ENCODE assay signal across 1 cellular context in genomic region chr5:72283358-72283757, GRCh38.
TF ChIP-seq lines count a peak whose summit lies in the region.

No MANE protein-coding gene starts in this region.

TF ChIP-seq in K562, 482 proteins besides CTCF, POLR2A, EP300 and RAD21 (continued from another document and continues in another):
- TF ChIP-seq NKRF (IDR thresholded peaks at IDR 0.05; ENCODE audit: borderline replicate concordance) (no peak), NBN (IDR thresholded peaks at IDR 0.05; ENCODE audit: low read depth) (no peak), PCBP1 (IDR thresholded peaks at IDR 0.05; ENCODE audit: low read depth, low read length, poor library complexity, severe bottlenecking) (no peak), HBP1 (CRISPR knock-in tag; IDR thresholded peaks at IDR 0.05) (no peak), NFRKB (IDR thresholded peaks at IDR 0.05; ENCODE audit: low read depth) (no peak), GTF2A2 (tag; IDR thresholded peaks at IDR 0.05) (no peak), TAF7 (tag; IDR thresholded peaks at IDR 0.05) (no peak), PYGO2 (tag; IDR thresholded peaks at IDR 0.05) (peak; percentile 20; the same call in 1 of the 2 replicates), RBFOX2 (IDR thresholded peaks at IDR 0.05; ENCODE audit: low read depth, low read length) (no peak), GTF2F1 (IDR thresholded peaks at IDR 0.05; ENCODE audit: low read depth, low read length) (no peak), TBP (optimal IDR thresholded peaks at IDR 0.05; ENCODE audit: low read depth, low read length) (no peak), MIER1 (IDR thresholded peaks at IDR 0.05; ENCODE audit: low read depth) (no peak), ZNF165 (CRISPR knock-in tag; IDR thresholded peaks at IDR 0.05; ENCODE audit: borderline replicate concordance) (0 out of 2 replicates have a peak, but pooled peaks have one; percentile 77), COPS2 (conservative IDR thresholded peaks at IDR 0.05) (no peak), PTRF (tag; IDR thresholded peaks at IDR 0.05) (no peak), SMARCA4 (IDR thresholded peaks at IDR 0.05) (no peak), ZBTB9 (CRISPR knock-in tag; IDR thresholded peaks at IDR 0.05) (no peak), NEUROD1 (IDR thresholded peaks at IDR 0.05; ENCODE audit: borderline replicate concordance, low read depth, low read length, partially characterized antibody) (no peak), TEAD1 (CRISPR knock-in tag; IDR thresholded peaks at IDR 0.05) (peak in 1 of 2 experiments; percentile 33; a peak in 1 of 4 replicates), IRF2 (CRISPR knock-in tag; IDR thresholded peaks at IDR 0.05) (no peak), DACH1 (IDR thresholded peaks at IDR 0.05; ENCODE audit: partially characterized antibody) (no peak), ZBTB12 (CRISPR knock-in tag; IDR thresholded peaks at IDR 0.05) (no peak), ZNF639 (CRISPR knock-in tag; conservative IDR thresholded peaks at IDR 0.05 in 1 of 2, IDR thresholded peaks at IDR 0.05 in 1 of 2) (0 out of 4 replicates have a peak, but pooled peaks of 1 of the 2 experiments have one; percentile 20), HNRNPUL1 (IDR thresholded peaks at IDR 0.05; ENCODE audit: low read length) (no peak), NCOR1 (IDR thresholded peaks at IDR 0.05) (no peak), MAFK (IDR thresholded peaks at IDR 0.05; ENCODE audit: low read length) (no peak), LCOR (CRISPR knock-in tag; IDR thresholded peaks at IDR 0.05) (no peak), ZNF79 (CRISPR knock-in tag; IDR thresholded peaks at IDR 0.05; ENCODE audit: low read depth) (no peak), U2AF1 (optimal IDR thresholded peaks at IDR 0.05; ENCODE audit: low read depth, low read length) (no peak), ZNF695 (CRISPR knock-in tag; IDR thresholded peaks at IDR 0.05) (no peak), BCL6 (CRISPR knock-in tag; IDR thresholded peaks at IDR 0.05) (no peak), KHSRP (IDR thresholded peaks at IDR 0.05) (no peak), ZNF766 (CRISPR knock-in tag; conservative IDR thresholded peaks at IDR 0.05) (0 out of 2 replicates have a peak, but pooled peaks have one; percentile 65), GTF2E2 (tag; IDR thresholded peaks at IDR 0.05) (no peak), TCF7L2 (IDR thresholded peaks at IDR 0.05; ENCODE audit: low read depth, low read length) (no peak), ZNF76 (CRISPR knock-in tag; IDR thresholded peaks at IDR 0.05; ENCODE audit: borderline replicate concordance) (peak; percentile 82; the same call in 1 of the 2 replicates), ZNF584 (CRISPR knock-in tag; IDR thresholded peaks at IDR 0.05; ENCODE audit: low read depth) (0 out of 2 replicates have a peak, but pooled peaks have one; percentile 33), ZNF3 (CRISPR knock-in tag; IDR thresholded peaks at IDR 0.05) (no peak), MLLT1 (IDR thresholded peaks at IDR 0.05) (no peak), BHLHE40 (IDR thresholded peaks at IDR 0.05; ENCODE audit: low read length) (no peak), ZNF217 (CRISPR knock-in tag; IDR thresholded peaks at IDR 0.05) (no peak)
- TF ChIP-seq, protein P1, sequence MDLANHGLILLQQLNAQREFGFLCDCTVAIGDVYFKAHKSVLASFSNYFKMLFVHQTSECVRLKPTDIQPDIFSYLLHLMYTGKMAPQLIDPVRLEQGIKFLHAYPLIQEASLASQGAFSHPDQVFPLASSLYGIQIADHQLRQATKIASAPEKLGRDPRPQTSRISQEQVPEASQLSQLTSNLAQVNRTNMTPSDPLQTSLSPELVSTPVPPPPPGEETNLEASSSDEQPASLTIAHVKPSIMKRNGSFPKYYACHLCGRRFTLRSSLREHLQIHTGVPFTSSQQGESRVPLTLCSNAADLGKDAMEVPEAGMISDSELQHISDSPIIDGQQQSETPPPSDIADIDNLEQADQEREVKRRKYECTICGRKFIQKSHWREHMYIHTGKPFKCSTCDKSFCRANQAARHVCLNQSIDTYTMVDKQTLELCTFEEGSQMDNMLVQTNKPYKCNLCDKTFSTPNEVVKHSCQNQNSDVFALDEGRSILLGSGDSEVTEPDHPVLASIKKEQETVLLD (IDR thresholded peaks at IDR 0.05), result no peak
- TF ChIP-seq, protein P2, sequence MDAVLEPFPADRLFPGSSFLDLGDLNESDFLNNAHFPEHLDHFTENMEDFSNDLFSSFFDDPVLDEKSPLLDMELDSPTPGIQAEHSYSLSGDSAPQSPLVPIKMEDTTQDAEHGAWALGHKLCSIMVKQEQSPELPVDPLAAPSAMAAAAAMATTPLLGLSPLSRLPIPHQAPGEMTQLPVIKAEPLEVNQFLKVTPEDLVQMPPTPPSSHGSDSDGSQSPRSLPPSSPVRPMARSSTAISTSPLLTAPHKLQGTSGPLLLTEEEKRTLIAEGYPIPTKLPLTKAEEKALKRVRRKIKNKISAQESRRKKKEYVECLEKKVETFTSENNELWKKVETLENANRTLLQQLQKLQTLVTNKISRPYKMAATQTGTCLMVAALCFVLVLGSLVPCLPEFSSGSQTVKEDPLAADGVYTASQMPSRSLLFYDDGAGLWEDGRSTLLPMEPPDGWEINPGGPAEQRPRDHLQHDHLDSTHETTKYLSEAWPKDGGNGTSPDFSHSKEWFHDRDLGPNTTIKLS (IDR thresholded peaks at IDR 0.05; ENCODE audit: borderline replicate concordance, low read depth), result no peak
- TF ChIP-seq, protein P3, sequence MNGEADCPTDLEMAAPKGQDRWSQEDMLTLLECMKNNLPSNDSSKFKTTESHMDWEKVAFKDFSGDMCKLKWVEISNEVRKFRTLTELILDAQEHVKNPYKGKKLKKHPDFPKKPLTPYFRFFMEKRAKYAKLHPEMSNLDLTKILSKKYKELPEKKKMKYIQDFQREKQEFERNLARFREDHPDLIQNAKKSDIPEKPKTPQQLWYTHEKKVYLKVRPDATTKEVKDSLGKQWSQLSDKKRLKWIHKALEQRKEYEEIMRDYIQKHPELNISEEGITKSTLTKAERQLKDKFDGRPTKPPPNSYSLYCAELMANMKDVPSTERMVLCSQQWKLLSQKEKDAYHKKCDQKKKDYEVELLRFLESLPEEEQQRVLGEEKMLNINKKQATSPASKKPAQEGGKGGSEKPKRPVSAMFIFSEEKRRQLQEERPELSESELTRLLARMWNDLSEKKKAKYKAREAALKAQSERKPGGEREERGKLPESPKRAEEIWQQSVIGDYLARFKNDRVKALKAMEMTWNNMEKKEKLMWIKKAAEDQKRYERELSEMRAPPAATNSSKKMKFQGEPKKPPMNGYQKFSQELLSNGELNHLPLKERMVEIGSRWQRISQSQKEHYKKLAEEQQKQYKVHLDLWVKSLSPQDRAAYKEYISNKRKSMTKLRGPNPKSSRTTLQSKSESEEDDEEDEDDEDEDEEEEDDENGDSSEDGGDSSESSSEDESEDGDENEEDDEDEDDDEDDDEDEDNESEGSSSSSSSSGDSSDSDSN (IDR thresholded peaks at IDR 0.05; ENCODE audit: borderline replicate concordance in 1 of 2, low read depth in 2 of 2, low read length in 2 of 2), result no peak
- TF ChIP-seq, protein P4, sequence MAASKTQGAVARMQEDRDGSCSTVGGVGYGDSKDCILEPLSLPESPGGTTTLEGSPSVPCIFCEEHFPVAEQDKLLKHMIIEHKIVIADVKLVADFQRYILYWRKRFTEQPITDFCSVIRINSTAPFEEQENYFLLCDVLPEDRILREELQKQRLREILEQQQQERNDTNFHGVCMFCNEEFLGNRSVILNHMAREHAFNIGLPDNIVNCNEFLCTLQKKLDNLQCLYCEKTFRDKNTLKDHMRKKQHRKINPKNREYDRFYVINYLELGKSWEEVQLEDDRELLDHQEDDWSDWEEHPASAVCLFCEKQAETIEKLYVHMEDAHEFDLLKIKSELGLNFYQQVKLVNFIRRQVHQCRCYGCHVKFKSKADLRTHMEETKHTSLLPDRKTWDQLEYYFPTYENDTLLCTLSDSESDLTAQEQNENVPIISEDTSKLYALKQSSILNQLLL (CRISPR knock-in tag; IDR thresholded peaks at IDR 0.05; ENCODE audit: borderline replicate concordance), result no peak
- TF ChIP-seq, protein P5, sequence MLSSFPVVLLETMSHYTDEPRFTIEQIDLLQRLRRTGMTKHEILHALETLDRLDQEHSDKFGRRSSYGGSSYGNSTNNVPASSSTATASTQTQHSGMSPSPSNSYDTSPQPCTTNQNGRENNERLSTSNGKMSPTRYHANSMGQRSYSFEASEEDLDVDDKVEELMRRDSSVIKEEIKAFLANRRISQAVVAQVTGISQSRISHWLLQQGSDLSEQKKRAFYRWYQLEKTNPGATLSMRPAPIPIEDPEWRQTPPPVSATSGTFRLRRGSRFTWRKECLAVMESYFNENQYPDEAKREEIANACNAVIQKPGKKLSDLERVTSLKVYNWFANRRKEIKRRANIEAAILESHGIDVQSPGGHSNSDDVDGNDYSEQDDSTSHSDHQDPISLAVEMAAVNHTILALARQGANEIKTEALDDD (IDR thresholded peaks at IDR 0.05), result peak; percentile 79
